Comparison of ENCODE assay signal across 15 cellular contexts in the genomic region with DNA sequence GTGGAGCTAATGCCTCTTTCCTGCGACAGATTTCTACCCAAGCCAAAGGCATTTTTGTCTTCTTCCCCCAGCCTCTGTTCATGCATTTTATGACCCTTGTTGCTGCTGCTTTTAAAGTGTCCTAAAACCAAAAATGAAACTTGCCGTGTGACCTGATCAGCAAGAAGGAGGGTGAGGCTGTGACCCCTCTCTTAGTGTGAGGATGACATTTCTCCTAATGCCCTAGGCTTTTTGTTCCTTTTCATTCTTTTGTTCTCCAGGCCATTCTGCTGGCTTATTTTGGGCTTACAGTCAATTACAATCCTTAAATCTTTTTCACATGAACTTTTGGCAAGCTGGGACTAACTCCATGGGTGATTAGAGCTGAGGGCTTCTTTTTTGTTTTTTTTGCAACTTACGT. TPM values are rescaled to one million over a fixed set of nuclear protein-coding genes. Genes with fewer than 3 reads are reported as not detected.
A peak's percentile ranks its signal among the peaks of the same experiment; 100 is the strongest.
DNase-seq lines count a peak whose midpoint lies in the region; ATAC-seq and TF ChIP-seq lines count a peak whose summit lies in the region.
"Had no signal": no experiment of that assay in that cellular context is flagged by ENCODE, and none has a peak within 500 bp of the region (broad histone marks: within the 10 kb centered on the region; RNA-seq: fewer than 3 reads in every experiment).

No MANE protein-coding gene starts in this region.

- POLR2A ChIA-PET in activated CD8-positive, alpha-beta T cell treated with anti-CD3 and anti-CD28 coated beads, Interleukin-2, amount 10 ng/mL, durations not matched to agents 7 days and 5 days (lab: Charles Lee), result interaction anchor here (0.8 kb wide), 1 partner anchor 16 kb away, joined by 3 read pairs; no protein-coding TSS in a partner anchor

- H3K9me3 Mint-ChIP-seq in activated CD8-positive, alpha-beta T cell treated with anti-CD3 and anti-CD28 coated beads, Interleukin-2, amount 10 ng/mL, durations not matched to agents 7 days and 5 days (ENCODE audit: insufficient read depth), result no peaks in the 10 kb centered on the region

- H3K4me1 ChIP-seq in thoracic aorta (ENCODE audit: control insufficient read depth in 1 of 2, low read depth in 2 of 2), result peaks cover 46 to 97% of the 10 kb centered on the region in 2 donors

- peaks cover 47% of the 10 kb centered on the region for H3K4me1 Mint-ChIP-seq in activated CD8-positive, alpha-beta T cell treated with anti-CD3 and anti-CD28 coated beads, Interleukin-2, amount 10 ng/mL, durations not matched to agents 7 days and 5 days (ENCODE audit: low read depth)

- H3K4me3 ChIP-seq in thoracic aorta, result peak overlapping the region; percentile 6

- DNase-seq in NOMO-1 treated with DMSO at 0.1 percent for 48 hours (lab: John Stamatoyannopoulos, UW; ENCODE audit: unreplicated experiment), result peak; percentile 19
- no peak for DNase-seq in NOMO-1 treated with dmso at 0.1 percent for 144 hours (lab: John Stamatoyannopoulos, UW; ENCODE audit: unreplicated experiment)
- no peak for DNase-seq in activated CD8-positive, alpha-beta T cell treated with anti-CD3 and anti-CD28 coated beads, Interleukin-2, amount 10 ng/mL, durations not matched to agents 7 days and 5 days
- DNase-seq in thoracic aorta (ENCODE audit: low spot score), result no peak
- DNase-seq in amygdala (lab: John Stamatoyannopoulos, UW), result no peak
- no peak for DNase-seq in activated effector memory CD4-positive, alpha-beta T cell treated with Interleukin-2 at 50 U/mL for 16 hours
- DNase-seq in retina, result no peak
- DNase-seq: activated CD4-positive, alpha-beta T cell treated with anti-CD3 and anti-CD28 coated beads for 48 hours; kidney glomerular epithelial cell; NCI-H1092 treated with DMSO at 0.1 percent for 48 hours had no signal

- H3K36me3 Mint-ChIP-seq in activated CD8-positive, alpha-beta T cell treated with anti-CD3 and anti-CD28 coated beads, Interleukin-2, amount 10 ng/mL, durations not matched to agents 7 days and 5 days (ENCODE audit: low read depth), result peaks cover 4% of the 10 kb centered on the region

- CTCF ChIA-PET in activated CD8-positive, alpha-beta T cell treated with anti-CD3 and anti-CD28 coated beads, Interleukin-2, amount 10 ng/mL, durations not matched to agents 7 days and 5 days (lab: Charles Lee), result interaction anchor here (0.9 kb wide), 1 partner anchor 34 kb away, joined by 3 read pairs; no protein-coding TSS in a partner anchor

- H3K27me3 ChIP-seq in thoracic aorta (replicated peaks; ENCODE audit: insufficient read depth), result no peaks in the 10 kb centered on the region

- H3K27me3 Mint-ChIP-seq in activated CD8-positive, alpha-beta T cell treated with anti-CD3 and anti-CD28 coated beads, Interleukin-2, amount 10 ng/mL, durations not matched to agents 7 days and 5 days (ENCODE audit: low read depth), result no peaks in the 10 kb centered on the region

- H3K4me3 Mint-ChIP-seq in activated CD8-positive, alpha-beta T cell treated with anti-CD3 and anti-CD28 coated beads, Interleukin-2, amount 10 ng/mL, durations not matched to agents 7 days and 5 days, result no peak overlapping the region

- peak overlapping the region; percentile 61 to 76 for H3K27ac ChIP-seq in thoracic aorta

- H3K36me3 ChIP-seq in thoracic aorta, result no peaks in the 10 kb centered on the region

- peak overlapping the region; percentile 6 for H3K27ac Mint-ChIP-seq in activated CD8-positive, alpha-beta T cell treated with anti-CD3 and anti-CD28 coated beads, Interleukin-2, amount 10 ng/mL, durations not matched to agents 7 days and 5 days

- ATAC-seq in HG02852 (IDR thresholded peaks at IDR 0.05; ENCODE audit: unreplicated experiment), result peak; percentile 71
- no peak for ATAC-seq in activated CD8-positive, alpha-beta T cell treated with anti-CD3 and anti-CD28 coated beads, Interleukin-2, amount 10 ng/mL, durations not matched to agents 7 days and 5 days
- ATAC-seq in thoracic aorta (ENCODE audit: insufficient number of reproducible peaks, low FRiP score, low read depth), result no peak
- ATAC-seq: esophagus mucosa had no signal

- TF ChIP-seq CTCF in thoracic aorta (IDR thresholded peaks at IDR 0.05), result no peak

- H3K9me3 ChIP-seq in thoracic aorta, result no peaks in the 10 kb centered on the region

RNA-seq across cellular contexts. Expression of a gene that starts 34.4 kb away (rescaled TPM):
- 1 to 10 TPM; 1.8 to 2.2 TPM for total RNA-seq in activated CD8-positive, alpha-beta T cell treated with anti-CD3 and anti-CD28 coated beads, Interleukin-2, amount 10 ng/mL, durations not matched to agents 7 days and 5 days
- 10 to 100 TPM in 1 of 2 donors, 1 to 10 TPM in 1; 2.2 to 10.7 TPM for total RNA-seq in thoracic aorta
- total RNA-seq: A172, pulmonary artery endothelial cell, RPMI7951 had no signal
